ENCODE assay signal across 8 cellular contexts in the genomic region with DNA sequence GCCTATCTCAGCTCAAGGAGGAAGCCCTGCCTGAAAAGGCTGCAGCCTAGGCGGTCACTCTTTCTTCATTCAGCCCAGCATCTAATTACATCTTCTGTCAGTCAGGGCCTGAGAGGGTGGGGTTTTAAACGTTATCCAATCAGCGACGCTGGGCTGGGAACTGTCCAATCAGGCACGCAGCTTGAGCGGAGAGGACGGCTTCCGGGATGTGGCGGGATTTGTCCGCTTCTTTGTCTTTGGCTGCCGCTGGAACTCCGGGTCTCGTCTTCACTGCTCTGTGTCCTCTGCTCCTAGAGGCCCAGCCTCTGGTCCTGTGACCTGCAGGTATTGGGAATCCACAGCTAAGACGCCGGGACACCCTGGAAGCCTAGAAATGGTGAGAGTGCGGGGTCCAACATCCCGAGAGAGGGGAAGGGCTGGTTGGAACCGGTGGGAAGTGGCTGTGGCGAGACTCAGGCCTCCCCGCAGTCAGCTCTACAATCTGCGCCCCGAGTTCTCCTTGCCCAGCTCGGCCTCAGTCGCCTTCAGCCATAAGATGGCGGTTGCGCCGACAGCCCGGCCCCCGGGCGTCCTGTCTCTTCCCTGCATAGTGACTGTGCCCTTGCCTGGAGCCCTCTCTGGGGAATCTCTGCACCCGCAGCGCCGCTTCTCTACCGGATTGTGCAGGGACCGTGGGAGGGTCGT. TPM values are rescaled to one million over a fixed set of nuclear protein-coding genes. Genes with fewer than 3 reads are reported as not detected.
DNase-seq lines count a peak whose midpoint lies in the region; ATAC-seq, FAIRE-seq and TF ChIP-seq lines count a peak whose summit lies in the region.

A gene (plus strand): TSS at position 233 of the 684 bp plus-strand sequence. CDS start 141 bp downstream, at position 374.

- no peaks in the 10 kb centered on the region for H3K9me3 ChIP-seq in HepG2 (ENCODE audit: low read length)

- TF ChIP-seq EP300 in HepG2 (IDR thresholded peaks at IDR 0.05; ENCODE audit: low read depth in 2 of 2, low read length in 2 of 2) (no peak), HepG2 (CRISPR knock-in tag; IDR thresholded peaks at IDR 0.05; ENCODE audit: borderline replicate concordance) (no peak)

- no peaks in the 10 kb centered on the region for H3K36me3 ChIP-seq in HepG2 (replicated peaks in 1 of 2; ENCODE audit: control insufficient read depth in 1 of 2, insufficient read depth in 2 of 2, low read length in 2 of 2)

- WGBS in HepG2 (ENCODE audit: low lambda C conversion rate) = 42% methylated on average over 27 of the region's 36 CpGs

- FAIRE-seq in HepG2 (lab: Jason Lieb, UNC) = peak; percentile 61

- POLR2A ChIA-PET in HepG2 (lab: Yijun Ruan, JAX) = interaction anchor here (0.6 to 1.5 kb wide), 2 partner anchors 30 to 580 kb away, joined by 4 to 17 read pairs; a partner anchor contains a TSS

- no peaks in the 10 kb centered on the region for H3K4me1 ChIP-seq in HepG2 (ENCODE audit: insufficient read depth, low read length)

- TF ChIP-seq CTCF in HepG2 (CRISPR knock-in tag; IDR thresholded peaks at IDR 0.05) = no peak

- no peaks in the 10 kb centered on the region; a peak in 1 of 5 replicates for H3K27me3 ChIP-seq in HepG2 (ENCODE audit: control insufficient read depth in 1 of 2, insufficient read depth in 2 of 2, low read length in 2 of 2)

- ATAC-seq in GM19035 (IDR thresholded peaks at IDR 0.05; ENCODE audit: unreplicated experiment) (peak; percentile 98), HG03342 (IDR thresholded peaks at IDR 0.05; ENCODE audit: unreplicated experiment) (peak; percentile 95), HepG2 (peak; percentile 98)

- peak within 1 kb of the TSS; percentile 75 for H3K27ac ChIP-seq in HepG2 (ENCODE audit: extremely low read length, insufficient read depth, low read length)

- H4K20me1 ChIP-seq in HepG2 (ENCODE audit: insufficient read depth, low read length) = no peaks in the 10 kb centered on the region

- peak within 1 kb of the TSS; percentile 71 to 74 (median 73) for H3K4me3 ChIP-seq in HepG2 (replicated peaks in 1 of 3; ENCODE audit: insufficient read depth in 1 of 3, low read depth in 2 of 3, low read length in 3 of 3)

- H2AFZ ChIP-seq in HepG2 (ENCODE audit: low read length) = peak within 1 kb of the TSS; percentile 54

- peak; percentile 51 to 53; a peak in 3 of 4 replicates for TF ChIP-seq POLR2A in HepG2 (IDR thresholded peaks at IDR 0.05; ENCODE audit: insufficient read depth in 1 of 2, low read depth in 2 of 2, low read length in 2 of 2)

- no peak for TF ChIP-seq RAD21 in HepG2 (CRISPR knock-in tag; IDR thresholded peaks at IDR 0.05)

- H3K79me2 ChIP-seq in HepG2 (ENCODE audit: insufficient read depth, low read length) = peaks cover 2% of the 10 kb centered on the region

- DNase-seq in AG20443 (ENCODE audit: low spot score) = peak; percentile 95
- peak; percentile 93 for DNase-seq in NCI-H510A (lab: John Stamatoyannopoulos, UW)
- peak; percentile 58 to 79 for DNase-seq in activated CD4-positive, alpha-beta T cell treated with anti-CD3 and anti-CD28 coated beads, Interleukin-2, amount 50 U/mL, for 24 hours (ENCODE audit: low read depth in 1 of 2, low spot score in 1 of 2)
- DNase-seq in dermis microvascular lymphatic vessel endothelial cell (ENCODE audit: low read depth in 2 of 2) = peak; percentile 90 to 96
- peak; percentile 84 for DNase-seq in HepG2 (ENCODE audit: low spot score)
- peak; percentile 73 for DNase-seq in stimulated activated CD4-positive, alpha-beta T cell treated with anti-CD3 and anti-CD28 coated beads, Interleukin-2, amount 100 ng/mL, for 48 hours

- H3K9ac ChIP-seq in HepG2 (ENCODE audit: insufficient read depth, low read depth, low read length) = peak within 1 kb of the TSS; percentile 74

- peak within 1 kb of the TSS; percentile 47 for H3K4me2 ChIP-seq in HepG2 (ENCODE audit: low read depth, low read length)

- BruUV-seq in HepG2 (replicated peaks; lab: Mats Ljungman, UMichigan) = TSS peak; percentile 52

- in situ Hi-C loops in HepG2 (cut with HindIII; ENCODE audit: extremely low pct_ligation_motif_present, low pct_unique_long_range_greater_than_20kb) = no loop called here

- intact Hi-C loops in HepG2 (cut with micrococcal nuclease; ENCODE audit: unreplicated experiment) = loop anchor here (1.0 kb wide), 1 partner anchor 30 kb away; a partner anchor contains a TSS

- CTCF ChIA-PET in HepG2 (lab: Yijun Ruan, JAX; ENCODE audit: low intra/inter-chr PET ratio, low total read pairs) = no interaction called here

TF ChIP-seq in HepG2, 621 proteins besides CTCF, POLR2A, EP300 and RAD21 (continues in another document):
- TF ChIP-seq SP1 (IDR thresholded peaks at IDR 0.05) = no peak
- no peak for TF ChIP-seq SP1 (CRISPR knock-in tag; IDR thresholded peaks at IDR 0.05)
- TF ChIP-seq, protein P1, sequence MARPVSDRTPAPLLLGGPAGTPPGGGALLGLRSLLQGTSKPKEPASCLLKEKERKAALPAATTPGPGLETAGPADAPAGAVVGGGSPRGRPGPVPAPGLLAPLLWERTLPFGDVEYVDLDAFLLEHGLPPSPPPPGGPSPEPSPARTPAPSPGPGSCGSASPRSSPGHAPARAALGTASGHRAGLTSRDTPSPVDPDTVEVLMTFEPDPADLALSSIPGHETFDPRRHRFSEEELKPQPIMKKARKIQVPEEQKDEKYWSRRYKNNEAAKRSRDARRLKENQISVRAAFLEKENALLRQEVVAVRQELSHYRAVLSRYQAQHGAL (CRISPR knock-in tag; IDR thresholded peaks at IDR 0.05; ENCODE audit: not compliant biosample characterization) = no peak

RNA-seq across cellular contexts. Expression of the gene that starts here (rescaled TPM):
- 4.4 and 5.0 TPM in 2 replicates for total RNA-seq in dermis microvascular lymphatic vessel endothelial cell
- total RNA-seq in HepG2 (2016; rRNA removed; fragmentation: Illumina TruSeq; extraction: Trizol) = 4.4 and 5.3 TPM in 2 replicates
- 1.0 and 1.4 TPM in 2 replicates for total RNA-seq in HepG2 (2016; cell fraction: cytosol; rRNA removed; fragmentation: Illumina TruSeq; extraction: Trizol; ENCODE audit: low read depth)
- total RNA-seq in HepG2 (2016; cell fraction: insoluble cytoplasmic fraction; rRNA removed; fragmentation: Illumina TruSeq; extraction: Trizol) = 6.1 and 6.5 TPM in 2 replicates
- total RNA-seq in HepG2 (2016; cell fraction: membrane; rRNA removed; fragmentation: Illumina TruSeq; extraction: Trizol) = 1.2 and 2.2 TPM in 2 replicates
- total RNA-seq in HepG2 (2016; cell fraction: nucleus; rRNA removed; fragmentation: Illumina TruSeq; extraction: Trizol) = 9.1 and 9.4 TPM in 2 replicates
- 2.7 and 3.4 TPM in 2 replicates for polyA plus RNA-seq in HepG2 (2011; rRNA removed)
- polyA plus RNA-seq in HepG2 (2011; cell fraction: cytosol; rRNA removed) = 1.6 and 1.8 TPM in 2 replicates
- polyA plus RNA-seq in HepG2 (2011; cell fraction: nucleus; rRNA removed) = 4.3 and 4.4 TPM in 2 replicates
- 1.5 and 2.2 TPM in 2 replicates for polyA plus RNA-seq in HepG2 (2012)
- 0.43 and 0.91 TPM in 2 replicates for polyA plus RNA-seq in HepG2 (2016; cell fraction: cytosol; fragmentation: Illumina TruSeq; extraction: Trizol; ENCODE audit: low read depth)
- 5.8 and 6.2 TPM in 2 replicates for polyA plus RNA-seq in HepG2 (2016; cell fraction: insoluble cytoplasmic fraction; fragmentation: Illumina TruSeq; extraction: Trizol; ENCODE audit: low read depth)
- 1.5 and 1.7 TPM in 2 replicates for polyA plus RNA-seq in HepG2 (2016; cell fraction: membrane; fragmentation: Illumina TruSeq; extraction: Trizol; ENCODE audit: low read depth)
- polyA plus RNA-seq in HepG2 (2016; cell fraction: nucleus; fragmentation: Illumina TruSeq; extraction: Trizol; ENCODE audit: insufficient read depth, low read depth) = 11.7 and 13.6 TPM in 2 replicates
- polyA minus RNA-seq in HepG2 (2011; rRNA and poly(A)+ RNA removed; ENCODE audit: low replicate concordance) = 1.1 and 1.9 TPM in 2 replicates
- polyA minus RNA-seq in HepG2 (2011; cell fraction: cytosol; rRNA and poly(A)+ RNA removed) = 0.70 and 1.1 TPM in 2 replicates
- polyA minus RNA-seq in HepG2 (2011; cell fraction: nucleus; rRNA and poly(A)+ RNA removed) = 5.5 and 6.3 TPM in 2 replicates

Comparison
In these comparisons a context has a peak if more than half of its experiments do, and no peak if none do; other contexts are left out.
1. Peak in every context shown above with its lines: DNase-seq, ATAC-seq, H3K4me3 ChIP-seq and H3K27ac ChIP-seq.